ENCODE assay signal across 22 cellular contexts in the genomic region with DNA sequence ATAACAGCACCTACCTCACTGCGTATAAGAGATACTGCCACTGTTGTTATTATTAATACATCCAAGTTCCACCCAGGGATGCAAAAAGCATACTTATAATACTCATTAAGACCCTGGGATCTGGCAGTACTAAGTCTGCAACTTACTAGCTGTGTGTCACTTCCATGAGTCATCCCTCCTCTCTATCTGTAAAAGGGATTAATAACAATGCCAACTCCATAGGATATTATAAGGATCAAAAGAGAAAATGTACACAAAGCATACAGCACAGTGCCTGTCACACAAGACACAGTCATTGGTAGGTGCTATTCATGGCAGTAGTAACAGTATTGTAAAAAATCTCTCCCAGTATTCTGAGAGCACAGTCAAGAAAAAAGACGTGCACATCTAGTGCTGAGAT.
"Had no signal": no experiment of that assay in that cellular context is flagged by ENCODE, and none has a peak within 500 bp of the region (broad histone marks: within the 10 kb centered on the region; RNA-seq: fewer than 3 reads in every experiment).

No MANE protein-coding gene starts in this region.

- H3K4me1 ChIP-seq: left lung, right atrium auricular region, transverse colon, vagina had no signal

- H3K9me3 Mint-ChIP-seq: activated CD4-positive, alpha-beta memory T cell treated with anti-CD3 and anti-CD28 coated beads for 36 hours; activated naive CD4-positive, alpha-beta T cell treated with anti-CD3 and anti-CD28 coated beads for 36 hours; activated T-helper 2 cell treated with anti-CD3 and anti-CD28 coated beads, Interferon-gamma antibody, Interleukin-2, Interleukin-4, amounts not matched to agents 10 μg/mL and 5 μg/mL and 100 μg/mL, durations not matched to agents 14 hours and 24 hours and 36 hours; T-helper 1 cell treated with Interleukin-12 subunit alpha and Interleukin-12 subunit beta and Interleukin-4 antibody, amounts not matched to agents 30 μg/mL and 1 μg/mL, for 36 hours had no signal

- H3K36me3 Mint-ChIP-seq: activated CD4-positive, alpha-beta memory T cell treated with anti-CD3 and anti-CD28 coated beads for 36 hours; activated CD8-positive, alpha-beta memory T cell treated with anti-CD3 and anti-CD28 coated beads, Interleukin-2, amount 10 ng/mL, durations not matched to agents 7 days and 5 days had no signal

- H3K27ac Mint-ChIP-seq: activated CD4-positive, alpha-beta memory T cell treated with anti-CD3 and anti-CD28 coated beads for 36 hours; activated CD4-positive, alpha-beta T cell treated with anti-CD3 and anti-CD28 coated beads for 36 hours; activated CD8-positive, alpha-beta memory T cell treated with anti-CD3 and anti-CD28 coated beads, Interleukin-2, amount 10 ng/mL, durations not matched to agents 7 days and 5 days; activated naive CD4-positive, alpha-beta T cell treated with anti-CD3 and anti-CD28 coated beads for 36 hours; activated T-helper 2 cell treated with anti-CD3 and anti-CD28 coated beads, Interferon-gamma antibody, Interleukin-2, Interleukin-4, amounts not matched to agents 10 μg/mL and 5 μg/mL and 100 μg/mL, durations not matched to agents 14 hours and 24 hours and 36 hours; T-helper 1 cell treated with Interleukin-12 subunit alpha and Interleukin-12 subunit beta and Interleukin-4 antibody, amounts not matched to agents 30 μg/mL and 1 μg/mL, for 36 hours had no signal

- H3K4me3 Mint-ChIP-seq: activated CD4-positive, alpha-beta memory T cell treated with anti-CD3 and anti-CD28 coated beads for 36 hours; activated CD4-positive, alpha-beta T cell treated with anti-CD3 and anti-CD28 coated beads for 36 hours; activated CD8-positive, alpha-beta memory T cell treated with anti-CD3 and anti-CD28 coated beads, Interleukin-2, amount 10 ng/mL, durations not matched to agents 7 days and 5 days; activated naive CD4-positive, alpha-beta T cell treated with anti-CD3 and anti-CD28 coated beads for 36 hours; T-helper 1 cell treated with Interleukin-12 subunit alpha and Interleukin-12 subunit beta and Interleukin-4 antibody, amounts not matched to agents 30 μg/mL and 1 μg/mL, for 36 hours had no signal

- H3K9me3 ChIP-seq: left lung, neutrophil, right atrium auricular region, transverse colon, vagina had no signal

- H3K36me3 ChIP-seq: cardiac muscle cell, left lung, neutrophil, right atrium auricular region, transverse colon, vagina, WERI-Rb-1 had no signal

- H3K27me3 ChIP-seq: cardiac muscle cell, hepatocyte, left lung, neutrophil, right atrium auricular region, transverse colon, vagina had no signal

- H3K27ac ChIP-seq: cardiac muscle cell, hepatocyte, left lung, neutrophil, right atrium auricular region, skin epidermis, transverse colon, vagina, WERI-Rb-1 had no signal

- H3K27me3 Mint-ChIP-seq: activated CD4-positive, alpha-beta memory T cell treated with anti-CD3 and anti-CD28 coated beads for 36 hours; activated CD4-positive, alpha-beta T cell treated with anti-CD3 and anti-CD28 coated beads for 36 hours had no signal

- H2AFZ ChIP-seq: hepatocyte had no signal

- H3K4me2 ChIP-seq: hepatocyte had no signal

- H3K4me3 ChIP-seq: cardiac muscle cell, hepatocyte, left lung, right atrium auricular region, skin epidermis, transverse colon, vagina had no signal

- DNase-seq: activated CD4-positive, alpha-beta memory T cell treated with anti-CD3 and anti-CD28 coated beads for 36 hours; activated CD4-positive, alpha-beta T cell treated with anti-CD3 and anti-CD28 coated beads for 36 hours; activated CD8-positive, alpha-beta memory T cell treated with anti-CD3 and anti-CD28 coated beads, Interleukin-2, amount 10 ng/mL, durations not matched to agents 7 days and 5 days; activated naive CD4-positive, alpha-beta T cell treated with anti-CD3 and anti-CD28 coated beads for 36 hours; activated T-cell treated with anti-CD3 and anti-CD28 coated beads, Interleukin-2, amount 50 U/mL, for 1 hour; kidney; left lung; posterior cingulate gyrus; stimulated activated CD4-positive, alpha-beta T cell treated with anti-CD3 and anti-CD28 coated beads, Interleukin-15, amount 100 ng/mL, for 24 hours; stimulated activated CD4-positive, alpha-beta T cell treated with anti-CD3 and anti-CD28 coated beads, Interleukin-4, amount 100 ng/mL, for 24 hours; stimulated activated naive CD4-positive, alpha-beta T cell; transverse colon; WERI-Rb-1 had no signal

- H3K79me2 ChIP-seq: hepatocyte had no signal

- ATAC-seq: activated CD4-positive, alpha-beta T cell treated with anti-CD3 and anti-CD28 coated beads for 36 hours; activated CD8-positive, alpha-beta memory T cell treated with anti-CD3 and anti-CD28 coated beads, Interleukin-2, amount 10 ng/mL, durations not matched to agents 7 days and 5 days; left lung; SK-N-SH treated with all-trans-retinoic acid at 6 μM for 48 hours had no signal
